Comparison of ENCODE assay signal across 20 cellular contexts in the genomic region with DNA sequence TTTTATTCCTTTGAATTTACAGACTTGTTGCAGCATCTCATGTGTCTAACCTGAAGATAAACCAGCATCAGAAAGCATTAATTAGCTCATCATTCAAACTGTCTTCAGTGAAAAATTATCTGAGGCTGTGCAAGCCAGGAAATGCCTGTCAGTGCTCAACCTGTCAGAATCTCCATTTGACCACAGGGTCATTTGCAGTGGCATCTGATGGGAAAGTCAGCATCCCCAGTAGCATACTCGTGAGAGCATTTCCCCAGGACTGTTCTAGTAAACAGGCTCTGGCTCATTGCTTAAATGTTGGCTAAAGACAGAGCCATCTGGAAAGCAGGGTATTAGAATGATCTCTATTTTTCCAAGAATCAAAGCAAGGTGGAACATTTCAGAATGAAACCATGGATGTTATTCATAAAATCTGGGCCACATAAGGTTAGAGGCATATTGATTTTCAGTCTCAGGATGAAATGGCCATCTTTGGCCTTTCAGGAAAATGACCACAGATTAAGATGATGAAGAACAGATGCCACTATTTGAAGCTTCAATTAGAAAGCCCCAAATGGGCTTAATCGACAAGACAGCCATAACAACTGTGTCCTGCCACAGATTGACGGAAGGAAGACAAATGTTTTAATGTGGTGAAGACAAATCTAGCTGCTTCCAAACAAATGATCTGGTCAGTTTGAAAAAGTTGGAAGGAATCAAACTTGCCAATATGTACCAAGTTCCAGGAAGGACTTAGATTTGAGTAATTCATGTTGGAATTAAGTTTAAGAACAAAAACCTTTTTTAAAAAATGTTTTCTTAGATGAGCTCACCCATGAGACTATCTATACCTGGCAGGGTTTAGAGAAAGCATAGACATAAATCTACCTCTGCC.
DNase-seq lines count a peak whose midpoint lies in the region; ATAC-seq and TF ChIP-seq lines count a peak whose summit lies in the region.
"Had no signal": no experiment of that assay in that cellular context is flagged by ENCODE, and none has a peak within 500 bp of the region (broad histone marks: within the 10 kb centered on the region; RNA-seq: fewer than 3 reads in every experiment).

No MANE protein-coding gene starts in this region.

- no peak overlapping the region for H2BK120ac ChIP-seq in mesenchymal stem cell (ENCODE audit: low read depth, low read length)

- no peak overlapping the region for H3K23ac ChIP-seq in mesenchymal stem cell (ENCODE audit: low read length in 2 of 2)

- DNase-seq in left ventricle myocardium superior = no peak
- no peak for DNase-seq in left cardiac atrium
- peak; percentile 63 for DNase-seq in cerebellar cortex (ENCODE audit: low spot score)
- DNase-seq in mesenchymal stem cell = peak; percentile 54
- DNase-seq in testis = no peak
- no peak for DNase-seq in upper lobe of right lung
- DNase-seq in tibial nerve (ENCODE audit: low spot score in 2 of 2) = no peak
- no peak for DNase-seq in adrenal gland
- DNase-seq: 8988T, C1 segment of cervical spinal cord, EL, H9, IMR-90, Kasumi-1, NCI-H1105 treated with DMSO at 0.1 percent for 48 hours, NCI-H187, NCI-H446, NCI-H774, Peyer's patch, SHP77 had no signal

- no peak overlapping the region for H3K4me2 ChIP-seq in mesenchymal stem cell (ENCODE audit: low read length, poor library complexity, severe bottlenecking)

- no peak overlapping the region for H3K18ac ChIP-seq in mesenchymal stem cell (ENCODE audit: low read depth in 1 of 2, low read length in 2 of 2)

- H3K79me1 ChIP-seq in mesenchymal stem cell (replicated peaks; ENCODE audit: low read length, poor library complexity, severe bottlenecking) = no peaks in the 10 kb centered on the region

- H3K4me3 ChIP-seq in mesenchymal stem cell (ENCODE audit: insufficient read depth in 1 of 2, low read depth in 1 of 2, low read length in 2 of 2) (no peak overlapping the region), testis (no peak overlapping the region), upper lobe of right lung (no peak overlapping the region), tibial nerve (no peak overlapping the region), adrenal gland (no peak overlapping the region)
- H3K4me3 ChIP-seq: Peyer's patch had no signal

- intact Hi-C loops in left ventricle myocardium superior (cut with micrococcal nuclease) = no loop called here
- intact Hi-C loops in left cardiac atrium (cut with DNase I) = no loop called here
- intact Hi-C loops in testis (cut with DNase I; ENCODE audit: low total_unique reads) = no loop called here
- intact Hi-C loops in upper lobe of right lung (cut with DNase I) = no loop called here
- intact Hi-C loops in adrenal gland (cut with DNase I) = no loop called here

- H4K8ac ChIP-seq in mesenchymal stem cell (ENCODE audit: low read length) = no peak overlapping the region

- H4K91ac ChIP-seq in mesenchymal stem cell (ENCODE audit: low read length) = no peak overlapping the region

- no peak for TF ChIP-seq EP300 in tibial nerve (IDR thresholded peaks at IDR 0.05)

- WGBS in mesenchymal stem cell = 29% methylated on average over 3 of the region's 3 CpGs
- 52 to 62% methylated on average over 3 of the region's 3 CpGs for whole genome bisulfite sequencing in testis, 2 donors
- WGBS in tibial nerve, 2 donors = 47 to 58% methylated on average over 3 of the region's 3 CpGs
- 44 to 52% (median 47%) methylated on average over 3 of the region's 3 CpGs for WGBS in adrenal gland, 4 donors

- no peak overlapping the region for H3K4ac ChIP-seq in mesenchymal stem cell (ENCODE audit: low read depth in 1 of 2, low read length in 2 of 2)

- no peak overlapping the region for H2BK12ac ChIP-seq in mesenchymal stem cell (ENCODE audit: low read length in 2 of 2)

- peaks cover 4% of the 10 kb centered on the region for H3K9me3 ChIP-seq in mesenchymal stem cell (ENCODE audit: control insufficient read depth, low read length)
- H3K9me3 ChIP-seq in testis = no peaks in the 10 kb centered on the region
- no peaks in the 10 kb centered on the region for H3K9me3 ChIP-seq in upper lobe of right lung
- H3K9me3 ChIP-seq in tibial nerve = no peaks in the 10 kb centered on the region
- H3K9me3 ChIP-seq in adrenal gland (replicated peaks in 1 of 3) = no peaks in the 10 kb centered on the region
- H3K9me3 ChIP-seq: Peyer's patch had no signal

- peaks cover 0 to 4% of the 10 kb centered on the region in 2 experiments for H3K27me3 ChIP-seq in mesenchymal stem cell (ENCODE audit: control insufficient read depth in 1 of 2, insufficient read depth in 1 of 2, low read length in 2 of 2)
- H3K27me3 ChIP-seq in testis = no peaks in the 10 kb centered on the region
- H3K27me3 ChIP-seq in upper lobe of right lung = no peaks in the 10 kb centered on the region
- H3K27me3 ChIP-seq in tibial nerve = no peaks in the 10 kb centered on the region
- no peaks in the 10 kb centered on the region for H3K27me3 ChIP-seq in adrenal gland
- H3K27me3 ChIP-seq: Peyer's patch had no signal

- H3K4me1 ChIP-seq in mesenchymal stem cell (ENCODE audit: control insufficient read depth, insufficient read depth, low read depth, low read length) = no peaks in the 10 kb centered on the region
- H3K4me1 ChIP-seq in testis = no peaks in the 10 kb centered on the region
- H3K4me1 ChIP-seq in upper lobe of right lung = no peaks in the 10 kb centered on the region
- H3K4me1 ChIP-seq in tibial nerve = no peaks in the 10 kb centered on the region
- H3K4me1 ChIP-seq in adrenal gland (replicated peaks in 1 of 2) = no peaks in the 10 kb centered on the region
- H3K4me1 ChIP-seq: Peyer's patch had no signal

- H2BK15ac ChIP-seq in mesenchymal stem cell (ENCODE audit: low read depth, poor library complexity, severe bottlenecking) = no peak overlapping the region

- ATAC-seq in left ventricle myocardium superior (peak; percentile 38), left cardiac atrium (no peak), upper lobe of right lung (no peak)

- no peak overlapping the region for H2BK5ac ChIP-seq in mesenchymal stem cell (ENCODE audit: low read depth, low read length, poor library complexity, severe bottlenecking)

- H3K14ac ChIP-seq in mesenchymal stem cell (ENCODE audit: low read length in 2 of 2) = no peak overlapping the region

- no peak for TF ChIP-seq CTCF in testis (IDR thresholded peaks at IDR 0.05)
- no peak for TF ChIP-seq CTCF in upper lobe of right lung (IDR thresholded peaks at IDR 0.05)
- no peak for TF ChIP-seq CTCF in tibial nerve (IDR thresholded peaks at IDR 0.05)
- no peak for TF ChIP-seq CTCF in adrenal gland (IDR thresholded peaks at IDR 0.05)

- no peak overlapping the region for H2AFZ ChIP-seq in mesenchymal stem cell (ENCODE audit: low read depth, low read length)

- H3K27ac ChIP-seq in mesenchymal stem cell (ENCODE audit: low read length, poor library complexity, severe bottlenecking) (no peak overlapping the region), testis (no peak overlapping the region), upper lobe of right lung (no peak overlapping the region), tibial nerve (no peak overlapping the region), adrenal gland (no peak overlapping the region)
- H3K27ac ChIP-seq: Peyer's patch had no signal

- H3K36me3 ChIP-seq in mesenchymal stem cell (ENCODE audit: control insufficient read depth in 1 of 2, insufficient read depth in 2 of 2, low read depth in 1 of 2, low read length in 2 of 2) = no peaks in the 10 kb centered on the region
- no peaks in the 10 kb centered on the region for H3K36me3 ChIP-seq in testis (ENCODE audit: low read depth, missing control alignments)
- no peaks in the 10 kb centered on the region for H3K36me3 ChIP-seq in upper lobe of right lung
- no peaks in the 10 kb centered on the region for H3K36me3 ChIP-seq in tibial nerve
- no peaks in the 10 kb centered on the region for H3K36me3 ChIP-seq in adrenal gland (replicated peaks in 1 of 2)
- H3K36me3 ChIP-seq: Peyer's patch had no signal

- no peak overlapping the region for H3K9ac ChIP-seq in mesenchymal stem cell (ENCODE audit: low read length)

- no peak overlapping the region for H2AK5ac ChIP-seq in mesenchymal stem cell (ENCODE audit: low read length, severe bottlenecking)

- TF ChIP-seq POLR2A in testis (IDR thresholded peaks at IDR 0.05) = no peak
- TF ChIP-seq POLR2A in tibial nerve (IDR thresholded peaks at IDR 0.05) = no peak
- no peak for TF ChIP-seq POLR2A in adrenal gland (IDR thresholded peaks at IDR 0.05)

Comparison
In these comparisons a context has a peak if more than half of its experiments do, and no peak if none do; other contexts are left out.
1. DNase-seq: peak in cerebellar cortex (single experiment) and mesenchymal stem cell (single experiment); none in left ventricle myocardium superior (single experiment), left cardiac atrium (single experiment), testis (single experiment), upper lobe of right lung (single experiment), tibial nerve (0 of 2) and adrenal gland (0 of 7).